12 cellular contexts compared by ENCODE assay signal in the genomic region with DNA sequence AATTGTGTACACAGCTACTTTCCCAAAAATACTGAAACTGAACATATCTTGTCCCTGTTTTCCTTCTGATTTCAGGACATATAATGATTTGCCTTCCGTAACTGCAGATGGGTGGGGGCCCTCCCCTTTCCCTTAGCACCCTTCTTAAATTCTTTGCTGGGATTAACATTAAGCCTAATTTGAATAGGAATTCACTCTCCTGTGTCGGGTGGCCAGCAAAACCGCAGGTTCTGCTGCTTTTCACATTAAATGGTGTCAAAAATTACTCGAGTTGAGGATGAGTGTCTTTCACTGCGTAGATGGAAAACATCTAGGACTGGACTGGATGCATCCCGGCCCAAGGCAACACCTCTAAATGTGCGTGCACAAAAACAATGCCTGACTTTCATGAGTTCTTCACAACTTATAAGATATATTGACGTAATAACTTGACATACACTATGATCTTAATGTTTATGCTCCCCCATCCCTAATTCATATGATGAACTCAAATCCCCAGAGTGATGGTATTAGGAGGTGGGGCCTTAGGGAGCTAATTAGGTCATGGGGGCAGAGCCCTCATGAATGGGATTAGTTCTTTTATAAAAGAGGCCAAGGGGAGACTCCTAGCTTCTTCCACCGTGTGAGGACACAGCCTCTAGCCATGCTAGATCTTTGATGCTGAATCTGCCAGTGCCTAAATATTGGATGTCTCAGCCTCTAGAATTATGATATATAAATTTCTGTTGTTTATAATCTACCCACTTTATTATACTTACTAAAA.
"Had no signal": no experiment of that assay in that cellular context is flagged by ENCODE, and none has a peak within 500 bp of the region (broad histone marks: within the 10 kb centered on the region; RNA-seq: fewer than 3 reads in every experiment).

No MANE protein-coding gene starts in this region.

- H3K27me3 Mint-ChIP-seq: activated CD4-positive, alpha-beta memory T cell treated with anti-CD3 and anti-CD28 coated beads for 36 hours; activated naive CD8-positive, alpha-beta T cell treated with anti-CD3 and anti-CD28 coated beads for 36 hours; memory B cell; stimulated activated memory B cell treated with anti-CD40 and anti-IgM and Interleukin-4, amounts not matched to agents 10 μg/mL and 1 μg/mL and 100 μg/mL, for 72 hours had no signal

- H3K9ac ChIP-seq: parathyroid adenoma had no signal

- H3K9me3 ChIP-seq: left lung, tibial nerve had no signal

- H3K4me1 Mint-ChIP-seq: activated naive CD8-positive, alpha-beta T cell treated with anti-CD3 and anti-CD28 coated beads for 36 hours; memory B cell; stimulated activated memory B cell treated with anti-CD40 and anti-IgM and Interleukin-4, amounts not matched to agents 10 μg/mL and 1 μg/mL and 100 μg/mL, for 72 hours had no signal

- ATAC-seq: activated T-cell treated with anti-CD3 and anti-CD28 coated beads, Interleukin-2, amount 50 U/mL, for 4 hours; left lung; stimulated activated memory B cell treated with anti-CD40 and anti-IgM and Interleukin-4, amounts not matched to agents 10 μg/mL and 1 μg/mL and 100 μg/mL, for 72 hours had no signal

- H3K27me3 ChIP-seq: left lung, tibial nerve had no signal

- H3K9me3 Mint-ChIP-seq: activated CD4-positive, alpha-beta memory T cell treated with anti-CD3 and anti-CD28 coated beads for 36 hours; activated naive CD8-positive, alpha-beta T cell treated with anti-CD3 and anti-CD28 coated beads for 36 hours; activated T-cell treated with anti-CD3 and anti-CD28 coated beads, Interleukin-2, amount 50 U/mL, for 4 hours; stimulated activated memory B cell treated with anti-CD40 and anti-IgM and Interleukin-4, amounts not matched to agents 10 μg/mL and 1 μg/mL and 100 μg/mL, for 72 hours had no signal

- H3K36me3 ChIP-seq: left lung, tibial nerve had no signal

- H3K27ac Mint-ChIP-seq: activated CD4-positive, alpha-beta memory T cell treated with anti-CD3 and anti-CD28 coated beads for 36 hours; activated naive CD8-positive, alpha-beta T cell treated with anti-CD3 and anti-CD28 coated beads for 36 hours; memory B cell; stimulated activated memory B cell treated with anti-CD40 and anti-IgM and Interleukin-4, amounts not matched to agents 10 μg/mL and 1 μg/mL and 100 μg/mL, for 72 hours had no signal

- H3K36me3 Mint-ChIP-seq: activated CD4-positive, alpha-beta memory T cell treated with anti-CD3 and anti-CD28 coated beads for 36 hours; activated naive CD8-positive, alpha-beta T cell treated with anti-CD3 and anti-CD28 coated beads for 36 hours; memory B cell; stimulated activated memory B cell treated with anti-CD40 and anti-IgM and Interleukin-4, amounts not matched to agents 10 μg/mL and 1 μg/mL and 100 μg/mL, for 72 hours had no signal

- H3K27ac ChIP-seq: parathyroid adenoma had no signal

- DNase-seq: activated CD4-positive, alpha-beta memory T cell treated with anti-CD3 and anti-CD28 coated beads for 36 hours; activated gamma-delta T cell; activated naive CD8-positive, alpha-beta T cell treated with anti-CD3 and anti-CD28 coated beads for 36 hours; activated T-cell treated with anti-CD3 and anti-CD28 coated beads, Interleukin-2, amount 50 U/mL, for 4 hours; dermis blood vessel endothelial cell; islet precursor cell; left lung; retina had no signal

- H3K4me1 ChIP-seq: left lung, parathyroid adenoma had no signal

- H3K4me3 Mint-ChIP-seq: activated CD4-positive, alpha-beta memory T cell treated with anti-CD3 and anti-CD28 coated beads for 36 hours; activated naive CD8-positive, alpha-beta T cell treated with anti-CD3 and anti-CD28 coated beads for 36 hours; activated T-cell treated with anti-CD3 and anti-CD28 coated beads, Interleukin-2, amount 50 U/mL, for 4 hours; memory B cell; stimulated activated memory B cell treated with anti-CD40 and anti-IgM and Interleukin-4, amounts not matched to agents 10 μg/mL and 1 μg/mL and 100 μg/mL, for 72 hours had no signal

- H3K4me3 ChIP-seq: left lung, tibial nerve had no signal
